ENCODE assay signal across 8 cellular contexts in the genomic region with DNA sequence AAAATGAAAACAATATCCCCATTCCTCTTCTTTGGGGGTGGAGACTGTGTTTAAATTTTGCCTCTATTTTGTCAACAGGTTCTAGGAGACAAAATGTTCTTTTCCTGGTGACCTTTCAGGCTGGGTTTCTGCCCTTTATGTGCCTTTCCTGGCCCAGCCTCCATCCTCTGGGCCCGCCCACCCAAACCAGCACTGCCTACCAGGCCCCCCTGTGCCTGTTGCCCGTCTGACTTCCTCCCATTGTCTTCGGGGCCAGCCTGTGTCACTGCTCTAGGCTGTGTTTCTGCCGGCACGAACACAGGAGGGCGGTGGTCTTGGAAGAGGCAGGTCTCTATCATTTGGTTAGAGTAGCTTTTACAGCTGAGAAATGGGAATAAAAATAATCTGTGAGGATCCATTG. TPM values are rescaled to one million over a fixed set of nuclear protein-coding genes. Genes with fewer than 3 reads are reported as not detected.
DNase-seq lines count a peak whose midpoint lies in the region; ATAC-seq and TF ChIP-seq lines count a peak whose summit lies in the region.

No MANE protein-coding gene starts in this region.

- H3K9me3 Mint-ChIP-seq in activated T-helper 2 cell treated with anti-CD3 and anti-CD28 coated beads, Interferon-gamma antibody, Interleukin-2, Interleukin-4, amounts not matched to agents 10 μg/mL and 5 μg/mL and 100 μg/mL, durations not matched to agents 14 hours and 24 hours and 36 hours: no peaks in the 10 kb centered on the region

- no peak for ATAC-seq in GM19324 (IDR thresholded peaks at IDR 0.05; ENCODE audit: low FRiP score, unreplicated experiment)
- no peak for ATAC-seq in GM21717 (IDR thresholded peaks at IDR 0.05; ENCODE audit: unreplicated experiment)

- H3K4me3 ChIP-seq in right atrium auricular region: no peak overlapping the region

- peaks cover 93% of the 10 kb centered on the region for H3K4me1 Mint-ChIP-seq in activated T-helper 2 cell treated with anti-CD3 and anti-CD28 coated beads, Interferon-gamma antibody, Interleukin-2, Interleukin-4, amounts not matched to agents 10 μg/mL and 5 μg/mL and 100 μg/mL, durations not matched to agents 14 hours and 24 hours and 36 hours (ENCODE audit: low read depth)

- no peak for DNase-seq in activated T-helper 2 cell treated with anti-CD3 and anti-CD28 coated beads, Interferon-gamma antibody, Interleukin-2, Interleukin-4, amounts not matched to agents 10 μg/mL and 5 μg/mL and 100 μg/mL, durations not matched to agents 14 hours and 24 hours and 36 hours (ENCODE audit: low spot score)
- DNase-seq in right atrium auricular region (ENCODE audit: low spot score) (peak; percentile 84), retina (peak; percentile 50), NCI-H1436 treated with DMSO at 0.1 percent for 48 hours (lab: John Stamatoyannopoulos, UW) (no peak), SIG-M5 treated with dmso at 0.1 percent for 504 hours (lab: John Stamatoyannopoulos, UW; ENCODE audit: unreplicated experiment) (no peak)

- H3K27me3 Mint-ChIP-seq in activated T-helper 2 cell treated with anti-CD3 and anti-CD28 coated beads, Interferon-gamma antibody, Interleukin-2, Interleukin-4, amounts not matched to agents 10 μg/mL and 5 μg/mL and 100 μg/mL, durations not matched to agents 14 hours and 24 hours and 36 hours (ENCODE audit: low read depth): no peaks in the 10 kb centered on the region

- H3K36me3 Mint-ChIP-seq in activated T-helper 2 cell treated with anti-CD3 and anti-CD28 coated beads, Interferon-gamma antibody, Interleukin-2, Interleukin-4, amounts not matched to agents 10 μg/mL and 5 μg/mL and 100 μg/mL, durations not matched to agents 14 hours and 24 hours and 36 hours (ENCODE audit: low read depth): peaks cover 41% of the 10 kb centered on the region

- H3K27ac ChIP-seq in KOPT-K1 (ENCODE audit: low read depth, low read length, poor library complexity, severe bottlenecking): peak overlapping the region; percentile 89
- peak overlapping the region; percentile 73 to 77 for H3K27ac ChIP-seq in right atrium auricular region

- TF ChIP-seq CTCF in right atrium auricular region (IDR thresholded peaks at IDR 0.05): no peak

- peak overlapping the region; percentile 66 for H3K4me3 Mint-ChIP-seq in activated T-helper 2 cell treated with anti-CD3 and anti-CD28 coated beads, Interferon-gamma antibody, Interleukin-2, Interleukin-4, amounts not matched to agents 10 μg/mL and 5 μg/mL and 100 μg/mL, durations not matched to agents 14 hours and 24 hours and 36 hours (ENCODE audit: low read depth)

- intact Hi-C loops in activated T-helper 2 cell treated with anti-CD3 and anti-CD28 coated beads, Interferon-gamma antibody, Interleukin-2, Interleukin-4, amounts not matched to agents 10 μg/mL and 5 μg/mL and 100 μg/mL, durations not matched to agents 14 hours and 24 hours and 36 hours (cut with micrococcal nuclease): loop anchor here (2.0 kb wide), 1 partner anchor 37 kb away; no protein-coding TSS in a partner anchor

- peak overlapping the region; percentile 91 for H3K27ac Mint-ChIP-seq in activated T-helper 2 cell treated with anti-CD3 and anti-CD28 coated beads, Interferon-gamma antibody, Interleukin-2, Interleukin-4, amounts not matched to agents 10 μg/mL and 5 μg/mL and 100 μg/mL, durations not matched to agents 14 hours and 24 hours and 36 hours

- H3K9me3 ChIP-seq in KOPT-K1 (ENCODE audit: insufficient read depth, low read length, poor library complexity, severe bottlenecking): no peaks in the 10 kb centered on the region
- H3K9me3 ChIP-seq in right atrium auricular region: no peaks in the 10 kb centered on the region

- H3K4me1 ChIP-seq in right atrium auricular region: peaks cover 0 to 99% of the 10 kb centered on the region in 2 donors

- H3K36me3 ChIP-seq in KOPT-K1 (ENCODE audit: insufficient read depth, low read length) (no peaks in the 10 kb centered on the region; the same call in 1 of the 2 replicates), right atrium auricular region (peaks cover 17% of the 10 kb centered on the region)

- no peaks in the 10 kb centered on the region for H3K27me3 ChIP-seq in right atrium auricular region

RNA-seq across cellular contexts. Expression of a gene that starts 13.9 kb away (rescaled TPM):
- 45.4 and 51.1 TPM in 2 replicates for total RNA-seq in activated T-helper 2 cell treated with anti-CD3 and anti-CD28 coated beads, Interferon-gamma antibody, Interleukin-2, Interleukin-4, amounts not matched to agents 10 μg/mL and 5 μg/mL and 100 μg/mL, durations not matched to agents 14 hours and 24 hours and 36 hours
- total RNA-seq in right atrium auricular region: 10 to 100 TPM; 24.2 to 34.7 TPM

RNA-seq across cellular contexts. Expression of a gene that starts 59.7 kb away (rescaled TPM):
- 18.4 and 19.6 TPM in 2 replicates for total RNA-seq in activated T-helper 2 cell treated with anti-CD3 and anti-CD28 coated beads, Interferon-gamma antibody, Interleukin-2, Interleukin-4, amounts not matched to agents 10 μg/mL and 5 μg/mL and 100 μg/mL, durations not matched to agents 14 hours and 24 hours and 36 hours
- 10 to 100 TPM; 42.8 to 81.2 TPM for total RNA-seq in right atrium auricular region

Comparison
In these comparisons a context has a peak if more than half of its experiments do, and no peak if none do; other contexts are left out.
1. DNase-seq: peak in right atrium auricular region (single experiment) and retina (single experiment); none in activated T-helper 2 cell treated with anti-CD3 and anti-CD28 coated beads, Interferon-gamma antibody, Interleukin-2, Interleukin-4, amounts not matched to agents 10 μg/mL and 5 μg/mL and 100 μg/mL, durations not matched to agents 14 hours and 24 hours and 36 hours (single experiment), NCI-H1436 treated with DMSO at 0.1 percent for 48 hours (single experiment) and SIG-M5 treated with dmso at 0.1 percent for 504 hours (single experiment).